1 cellular context compared by ENCODE assay signal in the genomic region with DNA sequence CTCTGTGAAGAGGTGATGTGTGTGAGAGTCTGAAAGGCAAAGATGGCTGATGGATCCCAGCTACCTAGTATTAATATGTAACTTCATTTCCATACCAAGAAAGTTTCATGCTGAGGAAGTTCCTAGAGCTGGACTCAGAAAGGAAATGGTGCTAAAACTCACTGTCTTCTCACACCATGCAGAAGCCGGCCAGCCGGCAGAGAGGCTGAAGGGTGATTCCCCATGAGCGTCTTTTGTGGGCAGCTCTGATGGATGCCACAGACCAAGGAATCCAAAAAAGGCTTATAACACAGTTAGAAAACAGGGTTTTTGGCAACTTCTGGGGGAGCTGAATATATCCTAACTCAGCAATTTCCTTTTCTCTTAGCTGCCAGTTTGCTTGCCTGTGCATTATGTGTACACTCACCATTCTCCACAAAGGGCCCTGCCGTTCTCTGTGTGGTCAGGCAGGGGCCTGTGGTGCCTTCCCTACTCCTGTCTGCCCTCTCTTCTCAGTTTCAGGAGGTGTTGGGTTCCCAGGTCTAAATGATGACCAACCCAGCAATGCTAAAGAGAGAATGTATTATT.
A peak's percentile ranks its signal among the peaks of the same experiment; 100 is the strongest.
TF ChIP-seq lines count a peak whose summit lies in the region.

No MANE protein-coding gene starts in this region.

TF ChIP-seq in IMR-90, 13 proteins besides CTCF, POLR2A, EP300 and RAD21:
- TF ChIP-seq MXI1 (IDR thresholded peaks at IDR 0.05; ENCODE audit: borderline replicate concordance, low read depth, low read length), result no peak
- TF ChIP-seq USF2 (IDR thresholded peaks at IDR 0.05; ENCODE audit: low read depth, low read length), result no peak
- TF ChIP-seq MAZ (IDR thresholded peaks at IDR 0.05; ENCODE audit: borderline replicate concordance, low read depth, low read length), result no peak
- TF ChIP-seq MAFK (IDR thresholded peaks at IDR 0.05; ENCODE audit: low read depth, low read length), result peak; percentile 55
